ENCODE assay signal across 2 cellular contexts in the genomic region with DNA sequence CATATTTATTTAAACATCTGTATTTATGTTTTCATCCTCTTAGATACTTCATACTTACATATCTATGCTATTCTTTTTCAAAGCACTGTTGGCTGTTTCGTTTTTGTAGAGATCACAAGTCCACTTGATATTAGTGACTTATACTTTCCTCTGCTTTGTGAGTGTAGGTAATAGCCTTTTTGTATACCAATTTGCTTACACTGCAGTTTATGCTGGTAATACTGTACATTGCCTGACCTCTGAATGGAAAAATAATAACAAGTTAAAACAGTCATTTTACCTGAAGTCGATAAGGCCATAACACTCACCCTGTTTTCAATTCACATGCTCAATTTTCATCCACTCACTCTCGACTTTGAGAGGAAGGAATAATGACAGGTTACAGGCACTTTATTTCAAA.
TF ChIP-seq lines count a peak whose summit lies in the region.

No MANE protein-coding gene starts in this region.

TF ChIP-seq in IMR-90, 13 proteins besides CTCF, POLR2A, EP300 and RAD21 (continued from another document):
- TF ChIP-seq NFE2L2 (IDR thresholded peaks at IDR 0.05; ENCODE audit: low read depth, low read length) (no peak), RFX5 (IDR thresholded peaks at IDR 0.05; ENCODE audit: low read depth, low read length) (no peak), FOS (IDR thresholded peaks at IDR 0.05; ENCODE audit: low read depth, low read length) (no peak), CHD1 (IDR thresholded peaks at IDR 0.05; ENCODE audit: low read depth, low read length) (no peak)

TF ChIP-seq in GM12878, 131 proteins besides CTCF, POLR2A, EP300 and RAD21 (continued from another document):
- no peak for TF ChIP-seq SREBF2 (IDR thresholded peaks at IDR 0.05; ENCODE audit: low read length)
- no peak for TF ChIP-seq HDAC2 (IDR thresholded peaks at IDR 0.05)
- TF ChIP-seq TCF7 (IDR thresholded peaks at IDR 0.05; ENCODE audit: borderline replicate concordance), result no peak
- no peak for TF ChIP-seq NFYA (IDR thresholded peaks at IDR 0.05; ENCODE audit: borderline replicate concordance, low read depth, low read length)
